35 cellular contexts compared by ENCODE assay signal in the genomic region with DNA sequence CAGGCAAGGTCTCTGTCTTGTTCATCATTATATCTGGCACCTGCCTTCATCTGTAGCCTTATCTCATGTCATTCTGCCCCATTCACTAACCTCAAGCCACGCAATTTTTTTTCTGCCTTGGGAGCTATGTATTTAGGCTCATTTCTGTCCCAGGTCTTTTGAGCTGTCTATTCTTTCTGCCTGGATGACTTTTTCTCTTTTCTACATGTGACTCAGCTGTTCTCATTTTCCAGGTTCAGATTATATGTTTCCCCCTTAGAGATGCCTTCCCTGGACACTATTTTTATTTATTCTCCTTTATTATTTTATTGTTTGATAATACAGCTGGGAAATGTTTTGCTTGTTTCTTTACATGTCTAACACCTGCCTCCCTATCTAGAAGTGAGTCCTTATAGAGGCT.
"Had no signal": no experiment of that assay in that cellular context is flagged by ENCODE, and none has a peak within 500 bp of the region (broad histone marks: within the 10 kb centered on the region; RNA-seq: fewer than 3 reads in every experiment).

No MANE protein-coding gene starts in this region.

- H3K4me3 ChIP-seq: MG63 had no signal

- H3K27ac ChIP-seq: KMS-11 had no signal

- H3K4me2 ChIP-seq: KMS-11 had no signal

- H3K27me3 ChIP-seq: MG63 had no signal

- H3K9ac ChIP-seq: KMS-11 had no signal

- H3K9me3 ChIP-seq: MG63 had no signal

- H3K36me3 ChIP-seq: MG63 had no signal

- DNase-seq: Karpas-422, Kasumi-1, KG1, MG63, MM.1S, MV-4-11, NCI-H1048, NCI-H1092, NCI-H1092 treated with DMSO at 0.1 percent for 48 hours, NCI-H1105, NCI-H1105 treated with DMSO at 0.1 percent for 48 hours, NCI-H1417, NCI-H1417 treated with DMSO at 0.1 percent for 48 hours, NCI-H1436, NCI-H1436 treated with DMSO at 0.1 percent for 48 hours, NCI-H146, NCI-H1694, NCI-H1694 treated with DMSO at 0.1 percent for 48 hours, NCI-H187, NCI-H187 treated with DMSO at 0.1 percent for 48 hours, NCI-H1930, NCI-H2029, NCI-H2029 treated with DMSO at 0.1 percent for 48 hours, NCI-H2081, NCI-H2081 treated with DMSO at 0.1 percent for 48 hours, NCI-H2107, NCI-H2171, NCI-H2171 treated with DMSO at 0.1 percent for 48 hours, NCI-H2227 treated with DMSO at 0.1 percent for 48 hours, NCI-H226, NCI-H345, NCI-H446, NCI-H446 treated with DMSO at 0.1 percent for 48 hours, NCI-H510A had no signal
